In genomic region chr7:77933394-77933793, GRCh38 we compare ENCODE assay signal across 1 cellular context.
TF ChIP-seq lines count a peak whose summit lies in the region.

No MANE protein-coding gene starts in this region.

TF ChIP-seq in SK-N-SH treated with all-trans-retinoic acid at 6 μM for 48 hours, 23 proteins besides CTCF, POLR2A, EP300 and RAD21:
- TF ChIP-seq, protein P1, sequence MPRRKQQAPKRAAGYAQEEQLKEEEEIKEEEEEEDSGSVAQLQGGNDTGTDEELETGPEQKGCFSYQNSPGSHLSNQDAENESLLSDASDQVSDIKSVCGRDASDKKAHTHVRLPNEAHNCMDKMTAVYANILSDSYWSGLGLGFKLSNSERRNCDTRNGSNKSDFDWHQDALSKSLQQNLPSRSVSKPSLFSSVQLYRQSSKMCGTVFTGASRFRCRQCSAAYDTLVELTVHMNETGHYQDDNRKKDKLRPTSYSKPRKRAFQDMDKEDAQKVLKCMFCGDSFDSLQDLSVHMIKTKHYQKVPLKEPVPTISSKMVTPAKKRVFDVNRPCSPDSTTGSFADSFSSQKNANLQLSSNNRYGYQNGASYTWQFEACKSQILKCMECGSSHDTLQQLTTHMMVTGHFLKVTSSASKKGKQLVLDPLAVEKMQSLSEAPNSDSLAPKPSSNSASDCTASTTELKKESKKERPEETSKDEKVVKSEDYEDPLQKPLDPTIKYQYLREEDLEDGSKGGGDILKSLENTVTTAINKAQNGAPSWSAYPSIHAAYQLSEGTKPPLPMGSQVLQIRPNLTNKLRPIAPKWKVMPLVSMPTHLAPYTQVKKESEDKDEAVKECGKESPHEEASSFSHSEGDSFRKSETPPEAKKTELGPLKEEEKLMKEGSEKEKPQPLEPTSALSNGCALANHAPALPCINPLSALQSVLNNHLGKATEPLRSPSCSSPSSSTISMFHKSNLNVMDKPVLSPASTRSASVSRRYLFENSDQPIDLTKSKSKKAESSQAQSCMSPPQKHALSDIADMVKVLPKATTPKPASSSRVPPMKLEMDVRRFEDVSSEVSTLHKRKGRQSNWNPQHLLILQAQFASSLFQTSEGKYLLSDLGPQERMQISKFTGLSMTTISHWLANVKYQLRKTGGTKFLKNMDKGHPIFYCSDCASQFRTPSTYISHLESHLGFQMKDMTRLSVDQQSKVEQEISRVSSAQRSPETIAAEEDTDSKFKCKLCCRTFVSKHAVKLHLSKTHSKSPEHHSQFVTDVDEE (CRISPR knock-in tag; IDR thresholded peaks at IDR 0.05): no peak
- TF ChIP-seq TOX (CRISPR knock-in tag; IDR thresholded peaks at IDR 0.05; ENCODE audit: borderline replicate concordance) (no peak), SNAI2 (CRISPR knock-in tag; IDR thresholded peaks at IDR 0.05) (no peak), ZNF565 (CRISPR knock-in tag; conservative IDR thresholded peaks at IDR 0.05; ENCODE audit: low read depth) (no peak), PATZ1 (CRISPR knock-in tag; IDR thresholded peaks at IDR 0.05; ENCODE audit: borderline replicate concordance) (no peak), ZNF70 (CRISPR knock-in tag; IDR thresholded peaks at IDR 0.05) (no peak), PPARA (CRISPR knock-in tag; IDR thresholded peaks at IDR 0.05; ENCODE audit: borderline replicate concordance) (no peak), RARB (CRISPR knock-in tag; IDR thresholded peaks at IDR 0.05) (no peak)
TF ChIP-seq in SK-N-SH treated with all-trans-retinoic acid at 6 μM for 48 hours: peak in this region for 0.
